Comparison of ENCODE assay signal across 14 cellular contexts in the genomic region with DNA sequence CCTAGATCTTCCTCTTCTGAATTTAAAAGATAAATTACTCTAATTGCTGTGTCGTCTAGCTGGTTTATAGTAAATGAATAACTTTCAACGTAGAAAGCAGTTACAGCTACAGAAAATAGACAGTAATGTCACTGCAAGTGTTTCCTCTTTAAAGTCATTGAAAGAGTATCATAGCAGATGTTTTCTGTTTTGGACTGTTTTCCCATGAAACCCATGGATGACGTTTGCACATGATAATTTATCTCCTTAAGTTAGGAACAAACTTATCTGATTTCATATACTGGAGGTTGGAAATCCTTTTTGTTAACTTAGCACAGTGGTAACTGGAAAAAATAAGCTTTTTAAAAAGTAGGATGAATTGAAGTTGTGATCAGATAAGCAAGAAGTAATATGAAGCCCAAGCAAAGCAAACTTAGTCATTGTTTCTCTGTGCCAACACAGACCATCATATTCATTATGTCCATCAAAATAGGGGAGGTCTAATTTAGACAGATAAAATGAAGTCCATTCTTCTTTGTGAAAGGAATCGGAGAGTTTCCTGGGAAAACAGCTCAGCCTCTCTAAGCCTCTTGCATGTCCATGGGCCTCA.
A peak's percentile ranks its signal among the peaks of the same experiment; 100 is the strongest.
DNase-seq lines count a peak whose midpoint lies in the region; ATAC-seq and TF ChIP-seq lines count a peak whose summit lies in the region.
"Had no signal": no experiment of that assay in that cellular context is flagged by ENCODE, and none has a peak within 500 bp of the region (broad histone marks: within the 10 kb centered on the region; RNA-seq: fewer than 3 reads in every experiment).

No MANE protein-coding gene starts in this region.

- peaks cover 8% of the 10 kb centered on the region for H3K4me1 ChIP-seq in hepatocyte (ENCODE audit: insufficient read depth)
- peaks cover 1 to 2% of the 10 kb centered on the region in 2 donors for H3K4me1 ChIP-seq in aorta (ENCODE audit: control insufficient read depth in 1 of 2, insufficient read depth in 2 of 2, low read length in 2 of 2)
- no peaks in the 10 kb centered on the region for H3K4me1 ChIP-seq in PC-3 (ENCODE audit: insufficient read depth, low read length)

- H2AFZ ChIP-seq in hepatocyte = no peak overlapping the region
- H2AFZ ChIP-seq in PC-3 (ENCODE audit: low read length) = no peak overlapping the region

- POLR2A ChIA-PET in PC-3 (lab: Charles Lee; ENCODE audit: unreplicated experiment) = no interaction called here

- 43% methylated on average over 4 of the region's 4 CpGs for WGBS in hepatocyte (ENCODE audit: low lambda C conversion rate, missing lambda C conversion rate)
- WGBS in aorta, 2 donors = 55 to 56% methylated on average over 4 of the region's 4 CpGs

- H3K36me3 ChIP-seq in hepatocyte (replicated peaks; ENCODE audit: insufficient read depth, low read depth) (no peaks in the 10 kb centered on the region), aorta (ENCODE audit: control insufficient read depth in 1 of 2, insufficient read depth in 2 of 2, low read length in 1 of 2) (no peaks in the 10 kb centered on the region), PC-3 (ENCODE audit: low read depth, low read length) (peaks cover 25% of the 10 kb centered on the region; the same call in 1 of the 2 replicates)

- H3K79me2 ChIP-seq in hepatocyte (no peaks in the 10 kb centered on the region), PC-3 (ENCODE audit: low read length) (no peaks in the 10 kb centered on the region)

- H3K9me2 ChIP-seq in hepatocyte (replicated peaks; ENCODE audit: insufficient read depth) (no peaks in the 10 kb centered on the region), PC-3 (replicated peaks; ENCODE audit: low read length) (no peaks in the 10 kb centered on the region)

- peak overlapping the region; percentile 34 for H3K4me2 ChIP-seq in hepatocyte
- no peak overlapping the region for H3K4me2 ChIP-seq in PC-3 (ENCODE audit: low read length)
- H3K4me2 ChIP-seq: KMS-11 had no signal

- BruUV-seq in PC-3 (replicated peaks; lab: Mats Ljungman, UMichigan) = no TSS peak

- CTCF ChIA-PET in PC-3 (lab: Charles Lee) = no interaction called here

- H3K4me3 ChIP-seq in hepatocyte = no peak overlapping the region
- H3K4me3 ChIP-seq in aorta (ENCODE audit: low read length in 2 of 2) = no peak overlapping the region
- H3K4me3 ChIP-seq in PC-3 (ENCODE audit: low read length) = no peak overlapping the region

- intact Hi-C loops in aorta (cut with DNase I) = no loop called here
- intact Hi-C loops in PC-3 (cut with micrococcal nuclease) = no loop called here

- H3K27ac ChIP-seq in hepatocyte = no peak overlapping the region
- no peak overlapping the region for H3K27ac ChIP-seq in aorta (ENCODE audit: low read depth in 1 of 2, low read length in 2 of 2)
- H3K27ac ChIP-seq in PC-3 (ENCODE audit: low read length) = no peak overlapping the region
- H3K27ac ChIP-seq: KMS-11 had no signal

- H4K20me1 ChIP-seq in hepatocyte (ENCODE audit: insufficient read depth, poor library complexity, severe bottlenecking) (no peaks in the 10 kb centered on the region), PC-3 (ENCODE audit: low read length) (no peaks in the 10 kb centered on the region)

- peak; percentile 88 for DNase-seq in COLO829 (ENCODE audit: low spot score)
- DNase-seq in RPMI7951 (ENCODE audit: low read depth) = peak; percentile 31
- DNase-seq in fibroblast of gingiva (ENCODE audit: low read depth) = peak; percentile 19
- DNase-seq in hepatocyte (ENCODE audit: low spot score) = no peak
- no peak for DNase-seq in aorta
- DNase-seq in PC-3 = no peak
- no peak for DNase-seq in NCI-H1092 treated with DMSO at 0.1 percent for 48 hours (lab: John Stamatoyannopoulos, UW)
- DNase-seq: AML-193, COR-L47, NCI-H1092, NCI-H2227 treated with DMSO at 0.1 percent for 48 hours, NCI-H524 had no signal

- no peaks in the 10 kb centered on the region for H3F3A ChIP-seq in PC-3 (ENCODE audit: low read length, unreplicated experiment)

- H3K9me3 ChIP-seq in hepatocyte (ENCODE audit: low read depth) (no peaks in the 10 kb centered on the region), aorta (ENCODE audit: control insufficient read depth, low read length) (peaks cover 3% of the 10 kb centered on the region), PC-3 (ENCODE audit: low read length) (0 out of 2 replicates have a peak, but pooled peaks cover 16% of the 10 kb centered on the region)

- ATAC-seq in aorta (ENCODE audit: low FRiP score) (no peak), HG02981 (IDR thresholded peaks at IDR 0.05; ENCODE audit: unreplicated experiment) (no peak), PC-3 (no peak)

- no peak overlapping the region for H3K9ac ChIP-seq in PC-3 (ENCODE audit: low read length)
- H3K9ac ChIP-seq: KMS-11 had no signal

- H3K27me3 ChIP-seq in hepatocyte = no peaks in the 10 kb centered on the region
- no peaks in the 10 kb centered on the region for H3K27me3 ChIP-seq in aorta (ENCODE audit: control insufficient read depth in 1 of 2, insufficient read depth in 2 of 2, low read length in 1 of 2)
- no peaks in the 10 kb centered on the region for H3K27me3 ChIP-seq in PC-3 (ENCODE audit: low read length)

- TF ChIP-seq CTCF in hepatocyte (IDR thresholded peaks at IDR 0.05; ENCODE audit: poor library complexity) (no peak), PC-3 (conservative IDR thresholded peaks at IDR 0.05; ENCODE audit: low read depth, low read length) (no peak)

Comparison
In these comparisons a context has a peak if more than half of its experiments do, and no peak if none do; other contexts are left out.
1. DNase-seq: peak in COLO829 (single experiment), RPMI7951 (single experiment) and fibroblast of gingiva (single experiment); none in hepatocyte (single experiment), aorta (0 of 2), PC-3 (single experiment) and NCI-H1092 treated with DMSO at 0.1 percent for 48 hours (single experiment).